1 cellular context compared by ENCODE assay signal in the genomic region with DNA sequence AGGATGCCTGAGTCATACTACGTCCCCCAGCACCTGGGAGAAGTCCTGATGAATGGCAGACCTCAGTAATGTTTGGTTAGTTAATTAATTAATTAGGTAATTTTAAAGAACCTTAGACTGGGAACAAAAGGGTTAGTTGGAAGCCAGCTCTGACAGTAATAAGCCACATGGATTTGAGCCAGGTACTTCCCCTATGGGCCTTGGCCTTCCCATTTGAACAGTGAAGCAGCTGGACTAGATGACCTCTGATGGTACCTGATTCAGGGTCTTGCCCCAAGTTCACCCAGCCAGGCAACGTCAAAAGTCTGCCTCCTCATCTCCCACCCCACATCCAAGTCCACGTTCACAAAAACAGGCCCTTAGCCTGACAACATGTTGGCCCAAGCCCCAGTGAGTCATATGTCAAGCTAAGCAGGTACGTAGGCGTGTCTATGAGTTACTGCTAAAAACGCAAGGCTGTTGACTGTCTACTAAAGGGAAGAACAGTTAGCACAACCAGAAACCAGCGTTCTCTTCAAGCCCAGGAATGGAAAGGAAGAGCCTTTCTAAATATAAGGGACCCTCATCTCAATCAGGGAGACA.
TF ChIP-seq lines count a peak whose summit lies in the region.

No MANE protein-coding gene starts in this region.

TF ChIP-seq in HCT116, 20 proteins besides CTCF, POLR2A, EP300 and RAD21 (continued from another document):
- TF ChIP-seq FOSL1 (IDR thresholded peaks at IDR 0.05; ENCODE audit: low read depth) (peak; percentile 78), JUND (IDR thresholded peaks at IDR 0.05) (peak; percentile 82), ZFX (IDR thresholded peaks at IDR 0.05) (peak; percentile 31; the same call in 1 of the 2 replicates)
- TF ChIP-seq, protein P1, sequence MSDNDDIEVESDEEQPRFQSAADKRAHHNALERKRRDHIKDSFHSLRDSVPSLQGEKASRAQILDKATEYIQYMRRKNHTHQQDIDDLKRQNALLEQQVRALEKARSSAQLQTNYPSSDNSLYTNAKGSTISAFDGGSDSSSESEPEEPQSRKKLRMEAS (IDR thresholded peaks at IDR 0.05), result peak; percentile 80
TF ChIP-seq in HCT116: peak in this region for 8.
